Comparison of ENCODE assay signal across 20 cellular contexts in the genomic region with DNA sequence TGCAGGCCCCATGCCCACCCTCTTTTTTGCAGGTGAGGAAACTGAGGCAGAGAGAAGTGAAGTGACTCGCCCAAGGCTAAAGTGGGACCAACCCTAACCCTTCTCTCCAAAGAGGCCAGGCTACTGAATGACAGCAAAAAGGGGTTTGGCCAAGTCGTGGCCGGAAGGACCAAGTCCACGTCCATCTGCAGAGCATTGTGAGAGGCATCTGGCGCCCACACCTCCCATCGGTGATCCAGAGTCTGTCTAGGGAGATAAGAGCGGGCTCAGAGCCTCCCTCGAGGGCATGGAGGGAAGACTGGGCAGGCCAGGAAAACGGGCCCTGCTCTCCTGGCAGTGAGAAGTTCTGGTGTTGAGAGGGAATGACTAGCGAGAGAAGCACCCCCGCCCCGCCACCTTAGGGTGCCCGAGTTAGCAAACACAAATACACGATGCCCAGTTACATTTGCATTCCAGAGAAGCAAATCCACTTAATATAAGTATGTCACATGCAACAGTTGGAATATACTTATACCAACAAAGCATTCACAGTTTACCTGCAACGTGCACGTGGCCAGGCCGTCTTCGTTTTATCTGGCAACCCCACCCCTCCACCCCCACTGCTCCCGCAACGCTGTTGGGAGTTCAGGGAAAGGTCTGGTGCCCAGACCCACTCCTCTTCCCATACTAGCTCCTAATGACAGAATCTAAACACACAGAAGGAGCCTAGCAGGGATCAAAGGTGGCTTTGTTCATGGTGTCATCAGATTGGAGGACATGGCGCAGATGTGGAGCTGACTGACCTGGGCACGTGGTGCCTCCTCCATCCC.
DNase-seq lines count a peak whose midpoint lies in the region; ATAC-seq and TF ChIP-seq lines count a peak whose summit lies in the region.
"Had no signal": no experiment of that assay in that cellular context is flagged by ENCODE, and none has a peak within 500 bp of the region (broad histone marks: within the 10 kb centered on the region; RNA-seq: fewer than 3 reads in every experiment).

No MANE protein-coding gene starts in this region.

- ATAC-seq in upper lobe of right lung (no peak), HG02973 (IDR thresholded peaks at IDR 0.05; ENCODE audit: unreplicated experiment) (no peak)
- ATAC-seq in stimulated activated naive B cell treated with anti-CD40 and anti-IgM and Interleukin-4, amounts not matched to agents 10 μg/mL and 1 μg/mL and 100 μg/mL, for 72 hours (replicated peaks) = no peak
- ATAC-seq: CD8-positive, alpha-beta T cell; GM12878; K562; PC-3 had no signal

- H3K9me3 Mint-ChIP-seq in chondrocyte (ENCODE audit: low read depth) = peaks cover 5% of the 10 kb centered on the region
- no peaks in the 10 kb centered on the region for H3K9me3 Mint-ChIP-seq in neural crest cell
- H3K9me3 Mint-ChIP-seq in stimulated activated naive B cell treated with anti-CD40 and anti-IgM and Interleukin-4, amounts not matched to agents 10 μg/mL and 1 μg/mL and 100 μg/mL, for 72 hours = peaks cover 4% of the 10 kb centered on the region in 2 donors

- DNase-seq in activated effector memory CD4-positive, alpha-beta T cell treated with anti-CD3 and anti-CD28 coated beads, Interleukin-2, amount 50 U/mL, for 16 hours = peak; percentile 31
- DNase-seq in activated effector memory CD4-positive, alpha-beta T cell treated with Interleukin-2 at 50 U/mL for 16 hours = no peak
- DNase-seq in chondrocyte (ENCODE audit: low spot score) = peak; percentile 72
- DNase-seq in neural crest cell (ENCODE audit: low read depth, low spot score) = no peak
- peak; percentile 53 for DNase-seq in upper lobe of right lung
- DNase-seq in stimulated activated naive B cell treated with anti-CD40 and anti-IgM and Interleukin-4, amounts not matched to agents 10 μg/mL and 1 μg/mL and 100 μg/mL, for 72 hours = no peak
- DNase-seq in activated CD4-positive, alpha-beta T cell treated with anti-CD3 and anti-CD28 coated beads for 1 hour = no peak
- DNase-seq: CD8-positive, alpha-beta T cell; DMS53; GOT3; NCI-H1417 treated with DMSO at 0.1 percent for 48 hours; NCI-H1930; NCI-H226; NCI-H524; NCI-H82; PC-3 had no signal

- no peak overlapping the region for H3K27ac Mint-ChIP-seq in chondrocyte (ENCODE audit: unreplicated experiment)
- H3K27ac Mint-ChIP-seq in neural crest cell (ENCODE audit: unreplicated experiment) = peak overlapping the region; percentile 81
- no peak overlapping the region for H3K27ac Mint-ChIP-seq in stimulated activated naive B cell treated with anti-CD40 and anti-IgM and Interleukin-4, amounts not matched to agents 10 μg/mL and 1 μg/mL and 100 μg/mL, for 72 hours
- H3K27ac Mint-ChIP-seq: CD8-positive, alpha-beta T cell had no signal

- H3K4me1 Mint-ChIP-seq in chondrocyte (ENCODE audit: low read depth) (peaks cover 17% of the 10 kb centered on the region), neural crest cell (peaks cover 22% of the 10 kb centered on the region)
- H3K4me1 Mint-ChIP-seq in stimulated activated naive B cell treated with anti-CD40 and anti-IgM and Interleukin-4, amounts not matched to agents 10 μg/mL and 1 μg/mL and 100 μg/mL, for 72 hours = peaks cover 4 to 19% of the 10 kb centered on the region in 2 donors

- H3K4me3 ChIP-seq in upper lobe of right lung = no peak overlapping the region
- H3K4me3 ChIP-seq: GM12878, K562, SJSA1 had no signal

- H3K4me3 Mint-ChIP-seq in chondrocyte (ENCODE audit: unreplicated experiment) (no peak overlapping the region), neural crest cell (no peak overlapping the region)
- no peak overlapping the region for H3K4me3 Mint-ChIP-seq in stimulated activated naive B cell treated with anti-CD40 and anti-IgM and Interleukin-4, amounts not matched to agents 10 μg/mL and 1 μg/mL and 100 μg/mL, for 72 hours
- H3K4me3 Mint-ChIP-seq: CD8-positive, alpha-beta T cell had no signal

- no peaks in the 10 kb centered on the region for H3K36me3 ChIP-seq in upper lobe of right lung
- H3K36me3 ChIP-seq: SJSA1 had no signal

- peaks cover 3% of the 10 kb centered on the region for H3K27me3 Mint-ChIP-seq in chondrocyte (ENCODE audit: low read depth)
- H3K27me3 Mint-ChIP-seq in neural crest cell (ENCODE audit: low read depth) = no peaks in the 10 kb centered on the region
- peaks cover 0 to 6% of the 10 kb centered on the region in 2 donors for H3K27me3 Mint-ChIP-seq in stimulated activated naive B cell treated with anti-CD40 and anti-IgM and Interleukin-4, amounts not matched to agents 10 μg/mL and 1 μg/mL and 100 μg/mL, for 72 hours

- no peaks in the 10 kb centered on the region for H3K9me3 ChIP-seq in upper lobe of right lung
- H3K9me3 ChIP-seq: SJSA1 had no signal

- intact Hi-C loops in upper lobe of right lung (cut with DNase I) = no loop called here

- no peak overlapping the region for H3K27ac ChIP-seq in upper lobe of right lung
- H3K27ac ChIP-seq: SJSA1 had no signal

- TF ChIP-seq CTCF in chondrocyte (IDR thresholded peaks at IDR 0.05) (no peak), neural crest cell (conservative IDR thresholded peaks at IDR 0.05) (no peak), upper lobe of right lung (IDR thresholded peaks at IDR 0.05) (no peak)

- H3K36me3 Mint-ChIP-seq in chondrocyte (ENCODE audit: low read depth) (peaks cover 3% of the 10 kb centered on the region), neural crest cell (ENCODE audit: low read depth) (no peaks in the 10 kb centered on the region)
- no peaks in the 10 kb centered on the region for H3K36me3 Mint-ChIP-seq in stimulated activated naive B cell treated with anti-CD40 and anti-IgM and Interleukin-4, amounts not matched to agents 10 μg/mL and 1 μg/mL and 100 μg/mL, for 72 hours
- H3K36me3 Mint-ChIP-seq: CD8-positive, alpha-beta T cell had no signal

- no peaks in the 10 kb centered on the region for H3K27me3 ChIP-seq in upper lobe of right lung
- H3K27me3 ChIP-seq: SJSA1 had no signal

- H3K4me1 ChIP-seq in upper lobe of right lung = no peaks in the 10 kb centered on the region
- H3K4me1 ChIP-seq: SJSA1 had no signal

Comparison
In these comparisons a context has a peak if more than half of its experiments do, and no peak if none do; other contexts are left out.
1. DNase-seq: peak in activated effector memory CD4-positive, alpha-beta T cell treated with anti-CD3 and anti-CD28 coated beads, Interleukin-2, amount 50 U/mL, for 16 hours (single experiment), chondrocyte (single experiment) and upper lobe of right lung (single experiment); none in activated effector memory CD4-positive, alpha-beta T cell treated with Interleukin-2 at 50 U/mL for 16 hours (single experiment), neural crest cell (single experiment), stimulated activated naive B cell treated with anti-CD40 and anti-IgM and Interleukin-4, amounts not matched to agents 10 μg/mL and 1 μg/mL and 100 μg/mL, for 72 hours (single experiment) and activated CD4-positive, alpha-beta T cell treated with anti-CD3 and anti-CD28 coated beads for 1 hour (single experiment).